ENCODE assay signal across 19 cellular contexts in the genomic region with DNA sequence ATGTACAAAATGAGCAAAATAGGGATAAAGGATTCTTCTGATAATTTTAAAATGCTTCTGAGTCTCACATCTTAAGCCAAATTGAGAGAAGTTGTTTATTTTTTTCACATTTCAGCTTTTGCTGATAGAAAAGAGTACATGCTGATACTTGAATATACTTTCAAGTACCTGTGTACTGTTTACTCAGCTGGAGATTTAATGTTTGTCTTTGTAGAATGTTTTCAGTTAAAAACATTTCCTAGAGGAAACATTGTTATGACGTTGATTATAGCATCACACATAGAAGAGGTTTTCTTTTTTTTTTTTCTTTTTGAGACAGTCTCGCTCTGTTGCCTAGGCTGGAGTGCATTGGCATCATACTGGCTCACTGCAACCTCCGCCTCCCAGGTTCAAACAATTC. TPM values are rescaled to one million over a fixed set of nuclear protein-coding genes. Genes with fewer than 3 reads are reported as not detected.
DNase-seq lines count a peak whose midpoint lies in the region; ATAC-seq and TF ChIP-seq lines count a peak whose summit lies in the region.
"Had no signal": no experiment of that assay in that cellular context is flagged by ENCODE, and none has a peak within 500 bp of the region (broad histone marks: within the 10 kb centered on the region; RNA-seq: fewer than 3 reads in every experiment).

No MANE protein-coding gene starts in this region.

- POLR2A ChIA-PET in activated CD8-positive, alpha-beta T cell treated with anti-CD3 and anti-CD28 coated beads for 36 hours (lab: Charles Lee) = interaction anchor here (0.7 to 1.7 kb wide), 4 partner anchors 11 to 136 kb away, joined by 3 to 4 read pairs (median 4); no protein-coding TSS in a partner anchor

- no peaks in the 10 kb centered on the region for H3K36me3 ChIP-seq in SJCRH30

- no peak for ATAC-seq in stimulated activated naive CD8-positive, alpha-beta T cell treated with anti-CD3 and anti-CD28 coated beads, Interleukin-15, Interleukin-2, amounts not matched to agents 100 U/mL and 50 U/mL, for 24 hours
- no peak for ATAC-seq in activated CD8-positive, alpha-beta T cell treated with anti-CD3 and anti-CD28 coated beads for 36 hours
- no peak for ATAC-seq in GM21423 (IDR thresholded peaks at IDR 0.05; ENCODE audit: unreplicated experiment)
- ATAC-seq in GM21619 (IDR thresholded peaks at IDR 0.05; ENCODE audit: unreplicated experiment) = no peak
- ATAC-seq: GM12878, HCT116 had no signal

- intact Hi-C loops in activated CD8-positive, alpha-beta T cell treated with anti-CD3 and anti-CD28 coated beads for 36 hours (cut with micrococcal nuclease) = no loop called here

- no peaks in the 10 kb centered on the region for H3K9me3 Mint-ChIP-seq in stimulated activated naive CD8-positive, alpha-beta T cell treated with anti-CD3 and anti-CD28 coated beads, Interleukin-15, Interleukin-2, amounts not matched to agents 100 ng/mL and 50 ng/mL, for 24 hours
- H3K9me3 Mint-ChIP-seq in activated CD8-positive, alpha-beta T cell treated with anti-CD3 and anti-CD28 coated beads for 36 hours = no peaks in the 10 kb centered on the region
- no peaks in the 10 kb centered on the region for H3K9me3 Mint-ChIP-seq in immature natural killer cell
- H3K9me3 Mint-ChIP-seq: IgD-negative memory B cell had no signal

- H3K27ac ChIP-seq in SJCRH30 = no peak overlapping the region
- H3K27ac ChIP-seq: GM23248 had no signal

- DNase-seq in stimulated activated naive CD8-positive, alpha-beta T cell treated with anti-CD3 and anti-CD28 coated beads, Interleukin-15, Interleukin-2, amounts not matched to agents 100 U/mL and 50 U/mL, for 24 hours = no peak
- DNase-seq in activated CD8-positive, alpha-beta T cell treated with anti-CD3 and anti-CD28 coated beads for 36 hours = no peak
- DNase-seq in immature natural killer cell (no peak), SJCRH30 (no peak)
- DNase-seq: DMS79, GM23248, NCI-H1417 treated with DMSO at 0.1 percent for 48 hours, NCI-H2029, NCI-H510A, NCI-H82, SHP77 treated with DMSO at 0.1 percent for 48 hours had no signal

- TF ChIP-seq CTCF in activated CD8-positive, alpha-beta T cell treated with anti-CD3 and anti-CD28 coated beads for 36 hours (IDR thresholded peaks at IDR 0.05) = no peak

- CTCF ChIA-PET in activated CD8-positive, alpha-beta T cell treated with anti-CD3 and anti-CD28 coated beads for 36 hours (lab: Charles Lee) = interaction anchor here (0.7 to 4.8 kb wide), 2 partner anchors 11 to 123 kb away, joined by 3 to 26 read pairs; no protein-coding TSS in a partner anchor

- H3K4me3 ChIP-seq in SJCRH30 = no peak overlapping the region
- H3K4me3 ChIP-seq: GM12878, GM23248 had no signal

- peak overlapping the region; percentile 32 for H3K27ac Mint-ChIP-seq in stimulated activated naive CD8-positive, alpha-beta T cell treated with anti-CD3 and anti-CD28 coated beads, Interleukin-15, Interleukin-2, amounts not matched to agents 100 ng/mL and 50 ng/mL, for 24 hours
- peak overlapping the region; percentile 51 for H3K27ac Mint-ChIP-seq in activated CD8-positive, alpha-beta T cell treated with anti-CD3 and anti-CD28 coated beads for 36 hours
- peak overlapping the region in 4 of 6 donors; percentile 0 to 54 (median 22) for H3K27ac Mint-ChIP-seq in immature natural killer cell
- H3K27ac Mint-ChIP-seq: B cell had no signal

- no peak overlapping the region for H3K4me3 Mint-ChIP-seq in stimulated activated naive CD8-positive, alpha-beta T cell treated with anti-CD3 and anti-CD28 coated beads, Interleukin-15, Interleukin-2, amounts not matched to agents 100 ng/mL and 50 ng/mL, for 24 hours
- H3K4me3 Mint-ChIP-seq in activated CD8-positive, alpha-beta T cell treated with anti-CD3 and anti-CD28 coated beads for 36 hours = no peak overlapping the region
- no peak overlapping the region for H3K4me3 Mint-ChIP-seq in immature natural killer cell
- H3K4me3 Mint-ChIP-seq: B cell, IgD-negative memory B cell had no signal

- no peaks in the 10 kb centered on the region for H3K4me1 ChIP-seq in SJCRH30

- H3K27me3 ChIP-seq in SJCRH30 = no peaks in the 10 kb centered on the region

- peaks cover 24% of the 10 kb centered on the region for H3K4me1 Mint-ChIP-seq in stimulated activated naive CD8-positive, alpha-beta T cell treated with anti-CD3 and anti-CD28 coated beads, Interleukin-15, Interleukin-2, amounts not matched to agents 100 ng/mL and 50 ng/mL, for 24 hours (ENCODE audit: low read depth)
- peaks cover 20% of the 10 kb centered on the region for H3K4me1 Mint-ChIP-seq in activated CD8-positive, alpha-beta T cell treated with anti-CD3 and anti-CD28 coated beads for 36 hours (ENCODE audit: low read depth)
- peaks cover 23 to 59% of the 10 kb centered on the region in 2 donors for H3K4me1 Mint-ChIP-seq in immature natural killer cell

- peaks cover 41% of the 10 kb centered on the region for H3K36me3 Mint-ChIP-seq in stimulated activated naive CD8-positive, alpha-beta T cell treated with anti-CD3 and anti-CD28 coated beads, Interleukin-15, Interleukin-2, amounts not matched to agents 100 ng/mL and 50 ng/mL, for 24 hours (ENCODE audit: low read depth)
- H3K36me3 Mint-ChIP-seq in activated CD8-positive, alpha-beta T cell treated with anti-CD3 and anti-CD28 coated beads for 36 hours (ENCODE audit: low read depth) = peaks cover 15% of the 10 kb centered on the region
- H3K36me3 Mint-ChIP-seq in immature natural killer cell = peaks cover 7 to 17% (median 11%) of the 10 kb centered on the region in 3 donors
- H3K36me3 Mint-ChIP-seq: IgD-negative memory B cell had no signal

- H3K9me3 ChIP-seq in SJCRH30 (replicated peaks) = no peaks in the 10 kb centered on the region

- H3K27me3 Mint-ChIP-seq in stimulated activated naive CD8-positive, alpha-beta T cell treated with anti-CD3 and anti-CD28 coated beads, Interleukin-15, Interleukin-2, amounts not matched to agents 100 ng/mL and 50 ng/mL, for 24 hours = no peaks in the 10 kb centered on the region
- H3K27me3 Mint-ChIP-seq in activated CD8-positive, alpha-beta T cell treated with anti-CD3 and anti-CD28 coated beads for 36 hours = no peaks in the 10 kb centered on the region
- peaks cover 6 to 9% (median 8%) of the 10 kb centered on the region in 3 donors for H3K27me3 Mint-ChIP-seq in immature natural killer cell (ENCODE audit: low read depth in 3 of 3)
- H3K27me3 Mint-ChIP-seq: B cell, IgD-negative memory B cell had no signal

RNA-seq across cellular contexts. Expression of gene ESRP2, which starts 19.7 kb away (rescaled TPM):
- under 1 TPM; 0.65 to 0.77 TPM for total RNA-seq in activated CD8-positive, alpha-beta T cell treated with anti-CD3 and anti-CD28 coated beads for 36 hours
- under 1 TPM in 1 of 3 donors, not detected in 2; 0.45 TPM for polyA plus RNA-seq in immature natural killer cell
- 0.24 TPM in 1 of 2 replicates, not detected in the other for total RNA-seq in SJCRH30 (2014; rRNA removed; shearing (Covaris generic))
- total RNA-seq: B cell, LHCN-M2 had no signal

RNA-seq across cellular contexts. Expression of gene PLA2G15, which starts 28.9 kb away (rescaled TPM):
- 1 to 10 TPM; 6.7 to 6.8 TPM for total RNA-seq in activated CD8-positive, alpha-beta T cell treated with anti-CD3 and anti-CD28 coated beads for 36 hours
- 10 to 100 TPM in 1 of 3 donors, 1 to 10 TPM in 2; 4.8 to 10.7 (median 9.0) TPM for polyA plus RNA-seq in immature natural killer cell
- 7.4 and 9.0 TPM in 2 replicates for total RNA-seq in SJCRH30 (2014; rRNA removed; shearing (Covaris generic))

RNA-seq across cellular contexts. Expression of gene SLC7A6, which starts 48.1 kb away (rescaled TPM):
- 10 to 100 TPM; 73.8 to 76.9 TPM for total RNA-seq in activated CD8-positive, alpha-beta T cell treated with anti-CD3 and anti-CD28 coated beads for 36 hours
- 10 to 100 TPM in 1 of 3 donors, 1 to 10 TPM in 2; 1.9 to 12.8 (median 6.0) TPM for polyA plus RNA-seq in immature natural killer cell
- total RNA-seq in SJCRH30 (2014; rRNA removed; shearing (Covaris generic)) = 17.4 TPM in 2 replicates
